In genomic region chr15:90286678-90287077, GRCh38 we compare ENCODE assay signal across 7 cellular contexts. TPM values are rescaled to one million over a fixed set of nuclear protein-coding genes. Genes with fewer than 3 reads are reported as not detected.
DNase-seq lines count a peak whose midpoint lies in the region; ATAC-seq and TF ChIP-seq lines count a peak whose summit lies in the region.

No MANE protein-coding gene starts in this region.

- TF ChIP-seq CTCF in KMS-11 (conservative IDR thresholded peaks at IDR 0.05; ENCODE audit: low read depth, low read length) (peak; percentile 75), fibroblast of villous mesenchyme (IDR thresholded peaks at IDR 0.05; ENCODE audit: insufficient read depth, low read depth, low read length) (peak; percentile 44)

- H3K27ac ChIP-seq in KMS-11, result no peak overlapping the region

- H3K36me3 Mint-ChIP-seq in activated CD4-positive, alpha-beta T cell treated with anti-CD3 and anti-CD28 coated beads, Interleukin-2, amount 10 ng/mL, durations not matched to agents 24 days and 14 days (ENCODE audit: low read depth), result no peaks in the 10 kb centered on the region

- no peak overlapping the region for H3K9ac ChIP-seq in KMS-11

- no peaks in the 10 kb centered on the region for H4K20me1 ChIP-seq in KMS-11 (ENCODE audit: insufficient read depth)

- H3K27me3 Mint-ChIP-seq in activated CD4-positive, alpha-beta T cell treated with anti-CD3 and anti-CD28 coated beads, Interleukin-2, amount 10 ng/mL, durations not matched to agents 24 days and 14 days, result no peaks in the 10 kb centered on the region

- H3K4me2 ChIP-seq in KMS-11, result no peak overlapping the region

- ATAC-seq in HG03432 (IDR thresholded peaks at IDR 0.05; ENCODE audit: unreplicated experiment), result no peak
- ATAC-seq in HG03460 (IDR thresholded peaks at IDR 0.05; ENCODE audit: unreplicated experiment), result no peak

- no peaks in the 10 kb centered on the region for H3K9me3 Mint-ChIP-seq in activated CD4-positive, alpha-beta T cell treated with anti-CD3 and anti-CD28 coated beads, Interleukin-2, amount 10 ng/mL, durations not matched to agents 24 days and 14 days

- H3K27me3 ChIP-seq in KMS-11 (ENCODE audit: insufficient read depth, low read depth), result no peaks in the 10 kb centered on the region

- H3K79me2 ChIP-seq in KMS-11 (ENCODE audit: insufficient read depth, low read depth), result no peaks in the 10 kb centered on the region

- no peaks in the 10 kb centered on the region for H3K4me1 Mint-ChIP-seq in activated CD4-positive, alpha-beta T cell treated with anti-CD3 and anti-CD28 coated beads, Interleukin-2, amount 10 ng/mL, durations not matched to agents 24 days and 14 days

- H3K4me3 Mint-ChIP-seq in activated CD4-positive, alpha-beta T cell treated with anti-CD3 and anti-CD28 coated beads, Interleukin-2, amount 10 ng/mL, durations not matched to agents 24 days and 14 days, result no peak overlapping the region

- no peaks in the 10 kb centered on the region for H3K36me3 ChIP-seq in KMS-11 (ENCODE audit: insufficient read depth)

- H2AFZ ChIP-seq in KMS-11 (ENCODE audit: low read depth), result no peak overlapping the region

- no peak overlapping the region for H3K27ac Mint-ChIP-seq in activated CD4-positive, alpha-beta T cell treated with anti-CD3 and anti-CD28 coated beads, Interleukin-2, amount 10 ng/mL, durations not matched to agents 24 days and 14 days

- H3K4me1 ChIP-seq in KMS-11 (ENCODE audit: low read depth, poor library complexity, severe bottlenecking), result peaks cover 19% of the 10 kb centered on the region

- peak; percentile 43 for DNase-seq in EL
- peak; percentile 79 for DNase-seq in activated CD4-positive, alpha-beta T cell treated with anti-CD3 and anti-CD28 coated beads, Interleukin-2, amount 10 ng/mL, durations not matched to agents 24 days and 14 days
- DNase-seq in fibroblast of villous mesenchyme (ENCODE audit: low read depth), result peak; percentile 43
- DNase-seq in COLO668 (lab: John Stamatoyannopoulos, UW; ENCODE audit: unreplicated experiment), result no peak

- no peak overlapping the region for H3K4me3 ChIP-seq in KMS-11 (IDR thresholded peaks at IDR 0.05; ENCODE audit: insufficient read depth, low read depth, low read length)
- H3K4me3 ChIP-seq in fibroblast of villous mesenchyme (ENCODE audit: low read depth, low read length), result no peak overlapping the region

- intact Hi-C loops in activated CD4-positive, alpha-beta T cell treated with anti-CD3 and anti-CD28 coated beads, Interleukin-2, amount 10 ng/mL, durations not matched to agents 24 days and 14 days (cut with micrococcal nuclease), result loop anchor here (5.0 kb wide), 1 partner anchor 144 kb away; no protein-coding TSS in a partner anchor

RNA-seq across cellular contexts. Expression of gene NGRN, which starts 21.2 kb away (rescaled TPM):
- total RNA-seq in activated CD4-positive, alpha-beta T cell treated with anti-CD3 and anti-CD28 coated beads, Interleukin-2, amount 10 ng/mL, durations not matched to agents 24 days and 14 days, result 43.2 and 44.3 TPM in 2 replicates
- 72.2 and 88.9 TPM in 2 replicates for total RNA-seq in fibroblast of villous mesenchyme

RNA-seq across cellular contexts. Expression of gene TTLL13, which starts 37.3 kb away (rescaled TPM):
- 0.44 and 1.4 TPM in 2 replicates for total RNA-seq in activated CD4-positive, alpha-beta T cell treated with anti-CD3 and anti-CD28 coated beads, Interleukin-2, amount 10 ng/mL, durations not matched to agents 24 days and 14 days
- under 0.01 and 0.32 TPM in 2 replicates for total RNA-seq in fibroblast of villous mesenchyme

RNA-seq across cellular contexts. Expression of gene GDPGP1, which starts 52.7 kb away (rescaled TPM):
- total RNA-seq in activated CD4-positive, alpha-beta T cell treated with anti-CD3 and anti-CD28 coated beads, Interleukin-2, amount 10 ng/mL, durations not matched to agents 24 days and 14 days, result 9.9 and 11.9 TPM in 2 replicates
- 5.2 and 5.6 TPM in 2 replicates for total RNA-seq in fibroblast of villous mesenchyme

RNA-seq across cellular contexts. Expression of gene CIB1, which starts 52.9 kb away (rescaled TPM):
- 149 and 156 TPM in 2 replicates for total RNA-seq in activated CD4-positive, alpha-beta T cell treated with anti-CD3 and anti-CD28 coated beads, Interleukin-2, amount 10 ng/mL, durations not matched to agents 24 days and 14 days
- total RNA-seq in fibroblast of villous mesenchyme, result 19.0 and 31.2 TPM in 2 replicates
